8 cellular contexts compared by ENCODE assay signal in genomic region chr1:209576798-209577197, GRCh38. TPM values are rescaled to one million over a fixed set of nuclear protein-coding genes. Genes with fewer than 3 reads are reported as not detected.
DNase-seq lines count a peak whose midpoint lies in the region; ATAC-seq and TF ChIP-seq lines count a peak whose summit lies in the region.

No MANE protein-coding gene starts in this region.

- TF ChIP-seq CTCF in NB4 (IDR thresholded peaks at IDR 0.05; ENCODE audit: low read depth, low read length) (peak; percentile 85), adrenal gland (IDR thresholded peaks at IDR 0.05) (peak; percentile 87 to 96 (median 94)), right atrium auricular region (IDR thresholded peaks at IDR 0.05) (peak; percentile 80 to 95), gastrocnemius medialis (IDR thresholded peaks at IDR 0.05 in 4 of 5, conservative IDR thresholded peaks at IDR 0.05 in 1 of 5) (peak; percentile 80 to 94 (median 89))

- DNase-seq in G401 (ENCODE audit: low spot score) (peak; percentile 70), HCEC 1CT (peak; percentile 74), NB4 (ENCODE audit: low read depth) (peak; percentile 53), T follicular helper cell (ENCODE audit: low read depth) (peak; percentile 46), adrenal gland (peak; percentile 79 to 93 (median 87)), right atrium auricular region (ENCODE audit: low spot score) (peak; percentile 77), gastrocnemius medialis (peak; percentile 32 to 73)

- no peak for TF ChIP-seq POLR2A in NB4 (IDR thresholded peaks at IDR 0.05; ENCODE audit: extremely low read depth, insufficient read length)
- TF ChIP-seq POLR2A in adrenal gland (IDR thresholded peaks at IDR 0.05), result no peak
- TF ChIP-seq POLR2A in gastrocnemius medialis (IDR thresholded peaks at IDR 0.05), result no peak

- ATAC-seq in gastrocnemius medialis (peak; percentile 93 to 98), HG03457 (IDR thresholded peaks at IDR 0.05; ENCODE audit: unreplicated experiment) (no peak)

- WGBS in adrenal gland, 4 donors, result 6 to 11% (median 8%) methylated on average over 6 of the region's 6 CpGs

- H3K27me3 ChIP-seq in adrenal gland, result peaks cover 3% of the 10 kb centered on the region
- no peaks in the 10 kb centered on the region for H3K27me3 ChIP-seq in right atrium auricular region
- H3K27me3 ChIP-seq in gastrocnemius medialis, result peaks cover 0 to 2% (median 2%) of the 10 kb centered on the region in 3 donors

- H3K36me3 ChIP-seq in adrenal gland (replicated peaks in 1 of 2) (no peaks in the 10 kb centered on the region), right atrium auricular region (no peaks in the 10 kb centered on the region), gastrocnemius medialis (no peaks in the 10 kb centered on the region)

- no peak overlapping the region for H3K4me3 ChIP-seq in NB4 (ENCODE audit: low read depth, low read length)
- no peak overlapping the region for H3K4me3 ChIP-seq in adrenal gland
- H3K4me3 ChIP-seq in right atrium auricular region, result no peak overlapping the region
- no peak overlapping the region for H3K4me3 ChIP-seq in gastrocnemius medialis

- in situ Hi-C loops in G401 (cut with HindIII; ENCODE audit: low sequenced_read_pairs) (no loop called here), gastrocnemius medialis (cut with MboI; ENCODE audit: low sequenced_read_pairs in 4 of 4) (loop anchor here (5.0 to 10.0 kb wide), 4 partner anchors 58 to 181 kb away; partner anchors contain the start of gene TRAF3IP3 (in 1 of the 4))

- H3K27ac ChIP-seq in adrenal gland (peak overlapping the region in 1 of 5 donors; percentile 46), right atrium auricular region (no peak overlapping the region), gastrocnemius medialis (no peak overlapping the region)

- no peaks in the 10 kb centered on the region for H3K9me3 ChIP-seq in adrenal gland (replicated peaks in 1 of 3)
- H3K9me3 ChIP-seq in right atrium auricular region, result no peaks in the 10 kb centered on the region
- H3K9me3 ChIP-seq in gastrocnemius medialis, result no peaks in the 10 kb centered on the region

- intact Hi-C loops in adrenal gland (cut with DNase I), result loop anchor here (2.0 to 5.0 kb wide), 4 partner anchors 51 to 171 kb away; no protein-coding TSS in a partner anchor
- intact Hi-C loops in gastrocnemius medialis (cut with DNase I; ENCODE audit: low total_unique reads), result loop anchor here (1.0 to 2.0 kb wide), 3 partner anchors 51 to 172 kb away; no protein-coding TSS in a partner anchor

- peaks cover 0 to 5% of the 10 kb centered on the region in 2 donors for H3K4me1 ChIP-seq in adrenal gland (replicated peaks in 1 of 2)
- no peaks in the 10 kb centered on the region for H3K4me1 ChIP-seq in right atrium auricular region
- no peaks in the 10 kb centered on the region for H3K4me1 ChIP-seq in gastrocnemius medialis

RNA-seq across cellular contexts. Expression of gene CAMK1G, which starts 6.7 kb away (rescaled TPM):
- 1.5 and 2.3 TPM in 2 replicates for total RNA-seq in G401 (2014; rRNA removed; shearing (Covaris generic))
- 1 to 10 TPM in 6 of 8 donors, under 1 TPM in 2; 0.57 to 8.4 (median 2.3) TPM for total RNA-seq in adrenal gland
- 1 to 10 TPM in 2 of 3 donors, under 1 TPM in 1; 0.84 to 2.5 (median 2.2) TPM for polyA plus RNA-seq in adrenal gland
- total RNA-seq in right atrium auricular region, result under 1 TPM in 1 of 2 donors, not detected in 1; 0.28 TPM
- under 1 TPM in 1 of 4 donors, not detected in 3; 0.16 TPM for total RNA-seq in gastrocnemius medialis
